In genomic region chr2:144369416-144369815, GRCh38 we compare ENCODE assay signal across 1 cellular context.
TF ChIP-seq lines count a peak whose summit lies in the region.

No MANE protein-coding gene starts in this region.

TF ChIP-seq in K562, 482 proteins besides CTCF, POLR2A, EP300 and RAD21 (continued from another document):
- 0 out of 2 replicates have a peak, but pooled peaks have one; percentile 11 for TF ChIP-seq ARID1B (IDR thresholded peaks at IDR 0.05)
